In the genomic region with DNA sequence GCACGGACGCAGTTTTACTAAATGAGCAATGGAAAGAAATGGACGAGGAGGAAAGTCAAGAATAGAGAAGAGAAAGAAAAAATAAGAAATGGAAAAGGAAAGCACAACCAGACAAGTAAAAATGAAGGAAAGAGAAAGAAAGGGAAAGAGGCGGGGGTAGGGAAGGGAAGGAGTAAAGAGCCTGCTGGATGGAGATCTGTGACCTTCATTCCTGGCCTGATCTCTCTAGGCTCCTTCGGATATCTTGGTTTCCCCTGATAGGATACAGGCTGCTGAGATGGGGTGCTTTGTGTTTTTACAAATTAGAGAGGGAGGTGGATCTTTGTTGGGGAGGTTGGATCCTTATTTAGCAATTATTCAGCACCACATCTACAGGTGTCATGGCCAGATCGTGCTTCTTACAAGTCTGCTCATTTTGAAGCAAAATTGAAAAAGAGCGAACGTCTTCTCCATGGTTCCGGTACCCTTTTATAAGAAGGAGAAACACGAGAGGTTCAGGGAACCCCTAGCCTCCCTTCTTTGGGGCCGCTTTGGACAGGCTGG, we compare ENCODE assay signal across 8 cellular contexts. TPM values are rescaled to one million over a fixed set of nuclear protein-coding genes. Genes with fewer than 3 reads are reported as not detected.
DNase-seq lines count a peak whose midpoint lies in the region; ATAC-seq and TF ChIP-seq lines count a peak whose summit lies in the region.

No MANE protein-coding gene starts in this region.

- WGBS in thyroid gland, 2 donors, result 2 to 3% methylated on average over 11 of the region's 11 CpGs

- peaks cover 4% of the 10 kb centered on the region for H3K9me3 Mint-ChIP-seq in activated CD4-positive, alpha-beta T cell treated with anti-CD3 and anti-CD28 coated beads, Interleukin-2, amount 10 ng/mL, durations not matched to agents 7 days and 5 days
- no peaks in the 10 kb centered on the region for H3K9me3 Mint-ChIP-seq in activated CD4-positive, alpha-beta memory T cell treated with anti-CD3 and anti-CD28 coated beads for 36 hours

- intact Hi-C loops in activated CD4-positive, alpha-beta memory T cell treated with anti-CD3 and anti-CD28 coated beads for 36 hours (cut with micrococcal nuclease), result loop anchor here (5.0 to 10.0 kb wide), 4 partner anchors 114 to 462 kb away; a partner anchor contains a TSS
- intact Hi-C loops in left lung (cut with DNase I) (no loop called here), thyroid gland (cut with DNase I) (no loop called here)

- CTCF ChIA-PET in activated CD4-positive, alpha-beta T cell treated with anti-CD3 and anti-CD28 coated beads, Interleukin-2, amount 10 ng/mL, durations not matched to agents 7 days and 5 days (lab: Charles Lee), result no interaction called here
- CTCF ChIA-PET in activated CD4-positive, alpha-beta memory T cell treated with anti-CD3 and anti-CD28 coated beads for 36 hours (lab: Charles Lee), result interaction anchor here (1.2 kb wide), 1 partner anchor 231 kb away, joined by 4 read pairs; no protein-coding TSS in a partner anchor

- H3K4me1 ChIP-seq in left lung (peaks cover 11 to 36% of the 10 kb centered on the region in 2 donors), thyroid gland (peaks cover 17 to 23% of the 10 kb centered on the region in 2 donors)

- H3K36me3 Mint-ChIP-seq in activated CD4-positive, alpha-beta T cell treated with anti-CD3 and anti-CD28 coated beads, Interleukin-2, amount 10 ng/mL, durations not matched to agents 7 days and 5 days (ENCODE audit: low read depth), result no peaks in the 10 kb centered on the region
- H3K36me3 Mint-ChIP-seq in activated CD4-positive, alpha-beta memory T cell treated with anti-CD3 and anti-CD28 coated beads for 36 hours, result no peaks in the 10 kb centered on the region

- peak overlapping the region; percentile 34 to 42 for H3K4me3 ChIP-seq in left lung
- peak overlapping the region; percentile 16 to 84 (median 26) for H3K4me3 ChIP-seq in thyroid gland (replicated peaks in 1 of 3)

- H3K27me3 ChIP-seq in left lung (peaks cover 37 to 65% of the 10 kb centered on the region in 2 donors), thyroid gland (no peaks in the 10 kb centered on the region)

- H3K36me3 ChIP-seq in left lung (no peaks in the 10 kb centered on the region), thyroid gland (no peaks in the 10 kb centered on the region)

- POLR2A ChIA-PET in activated CD4-positive, alpha-beta T cell treated with anti-CD3 and anti-CD28 coated beads, Interleukin-2, amount 10 ng/mL, durations not matched to agents 7 days and 5 days (lab: Charles Lee), result no interaction called here
- POLR2A ChIA-PET in activated CD4-positive, alpha-beta memory T cell treated with anti-CD3 and anti-CD28 coated beads for 36 hours (lab: Charles Lee), result no interaction called here

- DNase-seq in activated CD4-positive, alpha-beta T cell treated with anti-CD3 and anti-CD28 coated beads, Interleukin-2, amount 10 ng/mL, durations not matched to agents 7 days and 5 days, result no peak
- no peak for DNase-seq in activated CD4-positive, alpha-beta T cell treated with anti-CD3 and anti-CD28 coated beads for 4 hours
- no peak for DNase-seq in activated CD4-positive, alpha-beta memory T cell treated with anti-CD3 and anti-CD28 coated beads for 36 hours
- DNase-seq in left lung, result no peak
- DNase-seq in thyroid gland, result no peak
- no peak for DNase-seq in left lobe of liver (ENCODE audit: low spot score)

- TF ChIP-seq CTCF in left lung (IDR thresholded peaks at IDR 0.05) (no peak), thyroid gland (IDR thresholded peaks at IDR 0.05) (no peak)

- peaks cover 57% of the 10 kb centered on the region for H3K27me3 Mint-ChIP-seq in activated CD4-positive, alpha-beta T cell treated with anti-CD3 and anti-CD28 coated beads, Interleukin-2, amount 10 ng/mL, durations not matched to agents 7 days and 5 days
- peaks cover 30% of the 10 kb centered on the region for H3K27me3 Mint-ChIP-seq in activated CD4-positive, alpha-beta memory T cell treated with anti-CD3 and anti-CD28 coated beads for 36 hours

- peak overlapping the region; percentile 38 for H3K27ac Mint-ChIP-seq in activated CD4-positive, alpha-beta T cell treated with anti-CD3 and anti-CD28 coated beads, Interleukin-2, amount 10 ng/mL, durations not matched to agents 7 days and 5 days
- H3K27ac Mint-ChIP-seq in activated CD4-positive, alpha-beta memory T cell treated with anti-CD3 and anti-CD28 coated beads for 36 hours, result no peak overlapping the region

- peak; percentile 3 for ATAC-seq in left lung
- no peak for ATAC-seq in HG02623 (IDR thresholded peaks at IDR 0.05; ENCODE audit: unreplicated experiment)
- no peak for ATAC-seq in left lobe of liver
- no peak for ATAC-seq in HG03439 (IDR thresholded peaks at IDR 0.05; ENCODE audit: unreplicated experiment)

- no peak for TF ChIP-seq POLR2A in thyroid gland (IDR thresholded peaks at IDR 0.05)

- peaks cover 40% of the 10 kb centered on the region for H3K4me1 Mint-ChIP-seq in activated CD4-positive, alpha-beta T cell treated with anti-CD3 and anti-CD28 coated beads, Interleukin-2, amount 10 ng/mL, durations not matched to agents 7 days and 5 days
- peaks cover 33% of the 10 kb centered on the region for H3K4me1 Mint-ChIP-seq in activated CD4-positive, alpha-beta memory T cell treated with anti-CD3 and anti-CD28 coated beads for 36 hours (ENCODE audit: low read depth)

- peak overlapping the region; percentile 82 for H3K4me3 Mint-ChIP-seq in activated CD4-positive, alpha-beta T cell treated with anti-CD3 and anti-CD28 coated beads, Interleukin-2, amount 10 ng/mL, durations not matched to agents 7 days and 5 days
- peak overlapping the region; percentile 82 for H3K4me3 Mint-ChIP-seq in activated CD4-positive, alpha-beta memory T cell treated with anti-CD3 and anti-CD28 coated beads for 36 hours

- H3K27ac ChIP-seq in left lung (no peak overlapping the region), thyroid gland (peak overlapping the region; percentile 81 to 99 (median 95))

- H3K9me3 ChIP-seq in left lung, result no peaks in the 10 kb centered on the region
- no peaks in the 10 kb centered on the region for H3K9me3 ChIP-seq in thyroid gland

RNA-seq across cellular contexts. Expression of a gene that starts 0.8 kb away (rescaled TPM):
- under 1 TPM; 0.02 to 0.15 TPM for total RNA-seq in activated CD4-positive, alpha-beta T cell treated with anti-CD3 and anti-CD28 coated beads, Interleukin-2, amount 10 ng/mL, durations not matched to agents 7 days and 5 days
- total RNA-seq in activated CD4-positive, alpha-beta memory T cell treated with anti-CD3 and anti-CD28 coated beads for 36 hours, result under 1 TPM; 0.27 to 0.52 TPM
- total RNA-seq in left lung, result 10 to 100 TPM; 14.5 to 34.6 TPM
- total RNA-seq in thyroid gland, result 100 to 1,000 TPM; 154 to 310 (median 184) TPM
- total RNA-seq in left lobe of liver, result 0.91 TPM

Comparison
In these comparisons a context has a peak if more than half of its experiments do, and no peak if none do; other contexts are left out.
1. H3K27ac ChIP-seq: peak in thyroid gland (3 of 3); none in left lung (0 of 2).